Comparison of ENCODE assay signal across 8 cellular contexts in the genomic region with DNA sequence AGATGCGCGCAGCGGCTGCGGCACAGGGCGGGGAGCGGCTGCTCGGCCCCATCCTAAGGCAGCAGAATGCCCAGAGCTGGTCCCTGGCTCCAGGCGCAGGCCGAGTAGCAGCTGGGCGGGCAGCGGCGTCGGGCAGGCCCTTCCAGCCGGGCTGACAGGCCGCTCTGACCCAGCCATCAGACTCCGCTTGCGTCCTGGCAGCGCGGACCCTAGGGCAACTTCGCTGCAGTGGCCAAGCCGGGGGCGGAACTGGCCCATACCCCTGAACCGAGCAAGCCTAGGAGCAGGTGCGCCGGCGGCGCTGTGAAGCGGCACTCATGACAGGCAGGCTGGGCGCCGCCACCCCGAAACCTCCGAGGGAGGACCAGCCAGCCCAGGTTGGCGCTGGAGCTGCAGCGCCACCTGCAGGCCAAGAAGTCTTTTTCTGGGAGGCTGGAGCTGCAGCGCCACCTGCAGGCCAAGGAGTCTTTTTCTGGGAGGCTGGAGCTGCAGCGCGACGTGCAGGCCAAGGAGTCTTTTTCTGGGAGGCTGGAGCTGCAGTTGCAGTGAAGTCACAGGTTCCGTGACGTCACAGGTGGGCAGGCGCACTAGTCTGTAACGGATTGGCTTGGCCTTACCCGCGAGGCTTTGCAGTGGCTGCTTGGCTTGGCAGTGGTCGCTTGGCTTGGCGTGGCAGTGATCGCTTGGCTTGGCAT.
A peak's percentile ranks its signal among the peaks of the same experiment; 100 is the strongest.
DNase-seq lines count a peak whose midpoint lies in the region; ATAC-seq and TF ChIP-seq lines count a peak whose summit lies in the region.
"Not testable (repeated sequence)": the region's sequence is repeated elsewhere in the genome, so short reads cannot be mapped to it uniquely, and the experiment has no call there.

No MANE protein-coding gene starts in this region.

- H3K4ac ChIP-seq in trophoblast cell (ENCODE audit: low read depth, low read length): not testable (repeated sequence)

- peak; percentile 90 for ATAC-seq in left ventricle myocardium superior

- not testable (repeated sequence) for H3K36me3 Mint-ChIP-seq in HFFc6 (ENCODE audit: low read depth); activated CD4-positive, alpha-beta T cell treated with anti-CD3 and anti-CD28 coated beads, Interleukin-2, amount 10 ng/mL, durations not matched to agents 24 days and 14 days (ENCODE audit: low read depth)

- H3K27ac ChIP-seq in trophoblast cell (ENCODE audit: low read depth, low read length): not testable (repeated sequence)

- H3K4me3 Mint-ChIP-seq in HFFc6: not testable (repeated sequence)
- peak overlapping the region; percentile 45 for H3K4me3 Mint-ChIP-seq in activated CD4-positive, alpha-beta T cell treated with anti-CD3 and anti-CD28 coated beads, Interleukin-2, amount 10 ng/mL, durations not matched to agents 24 days and 14 days

- intact Hi-C loops in activated CD4-positive, alpha-beta T cell treated with anti-CD3 and anti-CD28 coated beads, Interleukin-2, amount 10 ng/mL, durations not matched to agents 24 days and 14 days (cut with micrococcal nuclease): loop anchor here (1.0 to 5.0 kb wide), 4 partner anchors 86 to 328 kb away; no protein-coding TSS in a partner anchor
- intact Hi-C loops in left ventricle myocardium superior (cut with micrococcal nuclease): not testable (repeated sequence)

- not testable (repeated sequence) for H3K9ac ChIP-seq in trophoblast cell (ENCODE audit: low read length)

- H4K12ac ChIP-seq in trophoblast cell (ENCODE audit: low read depth, low read length): not testable (repeated sequence)

- not testable (repeated sequence) for H3K4me1 ChIP-seq in trophoblast cell (ENCODE audit: control insufficient read depth in 1 of 2, insufficient read depth in 2 of 2, low read length in 2 of 2)

- not testable (repeated sequence) for H2BK12ac ChIP-seq in trophoblast cell (ENCODE audit: low read length)

- H2AFZ ChIP-seq in trophoblast cell (ENCODE audit: insufficient read depth, low read length, poor library complexity): not testable (repeated sequence)

- H4K91ac ChIP-seq in trophoblast cell (ENCODE audit: low read depth, low read length): not testable (repeated sequence)

- H4K8ac ChIP-seq in trophoblast cell (ENCODE audit: low read depth, low read length): not testable (repeated sequence)

- H3K18ac ChIP-seq in trophoblast cell (ENCODE audit: low read length): not testable (repeated sequence)

- H3K27ac Mint-ChIP-seq in HFFc6: not testable (repeated sequence)
- peak overlapping the region; percentile 60 for H3K27ac Mint-ChIP-seq in activated CD4-positive, alpha-beta T cell treated with anti-CD3 and anti-CD28 coated beads, Interleukin-2, amount 10 ng/mL, durations not matched to agents 24 days and 14 days

- not testable (repeated sequence) for H3K27me3 ChIP-seq in trophoblast cell (ENCODE audit: insufficient read depth, low read length)

- not testable (repeated sequence) for H3K79me1 ChIP-seq in trophoblast cell (ENCODE audit: low read length)

- not testable (repeated sequence) for H2AK5ac ChIP-seq in trophoblast cell (ENCODE audit: low read length)

- H3K4me2 ChIP-seq in trophoblast cell (ENCODE audit: low read length): peak overlapping the region; percentile 43

- TF ChIP-seq CTCF in HFFc6 (IDR thresholded peaks at IDR 0.05): peak; percentile 99

- H3K36me3 ChIP-seq in trophoblast cell (ENCODE audit: control insufficient read depth in 1 of 2, insufficient read depth in 2 of 2, low read length in 2 of 2): not testable (repeated sequence)

- H3K4me3 ChIP-seq in trophoblast cell (ENCODE audit: low read depth, low read length): not testable (repeated sequence)

- not testable (repeated sequence) for H3K9me3 ChIP-seq in trophoblast cell (ENCODE audit: insufficient read depth, low read depth, low read length)

- not testable (repeated sequence) for H3K79me2 ChIP-seq in trophoblast cell (ENCODE audit: control insufficient read depth, insufficient read depth, low read length, poor library complexity)

- not testable (repeated sequence) for H3K14ac ChIP-seq in trophoblast cell (ENCODE audit: low read length)

- no CpG with 5 or more reads among the region's 47 CpGs for WGBS in trophoblast cell (ENCODE audit: extremely low coverage, insufficient coverage, insufficient read length)

- not testable (repeated sequence) for H2BK120ac ChIP-seq in trophoblast cell (ENCODE audit: insufficient read depth, low read length, poor library complexity)

- DNase-seq in Daoy (ENCODE audit: low read depth) (peak; percentile 70), HFFc6 (peak; percentile 40), NCI-H69 (lab: John Stamatoyannopoulos, UW) (peak; percentile 62), brain pericyte (ENCODE audit: low read depth, low spot score) (peak; percentile 11), left ventricle myocardium superior (peak; percentile 79), trophoblast cell (peak; percentile 89 to 90)
- peak; percentile 96 for DNase-seq in activated CD4-positive, alpha-beta T cell treated with anti-CD3 and anti-CD28 coated beads, Interleukin-2, amount 10 ng/mL, durations not matched to agents 24 days and 14 days
- DNase-seq in stimulated activated naive CD4-positive, alpha-beta T cell treated with Interleukin-2 at 50 U/mL for 16 hours (lab: John Stamatoyannopoulos, UW): peak; percentile 50

- not testable (repeated sequence) for H2BK5ac ChIP-seq in trophoblast cell (ENCODE audit: low read depth, low read length, poor library complexity)

- not testable (repeated sequence) for H3K23ac ChIP-seq in trophoblast cell (ENCODE audit: low read length)

- H3K4me1 Mint-ChIP-seq in HFFc6 (ENCODE audit: low read depth); activated CD4-positive, alpha-beta T cell treated with anti-CD3 and anti-CD28 coated beads, Interleukin-2, amount 10 ng/mL, durations not matched to agents 24 days and 14 days: not testable (repeated sequence)

- not testable (repeated sequence) for H3K9me3 Mint-ChIP-seq in HFFc6; activated CD4-positive, alpha-beta T cell treated with anti-CD3 and anti-CD28 coated beads, Interleukin-2, amount 10 ng/mL, durations not matched to agents 24 days and 14 days

- H3K27me3 Mint-ChIP-seq in HFFc6 (ENCODE audit: insufficient read depth); activated CD4-positive, alpha-beta T cell treated with anti-CD3 and anti-CD28 coated beads, Interleukin-2, amount 10 ng/mL, durations not matched to agents 24 days and 14 days: not testable (repeated sequence)

Comparison
In these comparisons a context has a peak if more than half of its experiments do, and no peak if none do; other contexts are left out.
1. DNase-seq: peak in every context shown above with its lines; median percentile 96 in activated CD4-positive, alpha-beta T cell treated with anti-CD3 and anti-CD28 coated beads, Interleukin-2, amount 10 ng/mL, durations not matched to agents 24 days and 14 days; 90 in trophoblast cell; 79 in left ventricle myocardium superior; 70 in Daoy; 62 in NCI-H69; 50 in stimulated activated naive CD4-positive, alpha-beta T cell treated with Interleukin-2 at 50 U/mL for 16 hours; 40 in HFFc6; 11 in brain pericyte.